8 cellular contexts compared by ENCODE assay signal in genomic region chr15:43903864-43904290, GRCh38.
A peak's percentile ranks its signal among the peaks of the same experiment; 100 is the strongest.
DNase-seq lines count a peak whose midpoint lies in the region; ATAC-seq and TF ChIP-seq lines count a peak whose summit lies in the region.

No MANE protein-coding gene starts in this region.

- no peaks in the 10 kb centered on the region for H3K9me3 Mint-ChIP-seq in natural killer cell treated with Interleukin-12 subunit alpha and Interleukin-12 subunit beta and Interleukin-15 and Interleukin-18, amount 100 ng/mL, for 72 hours

- no peak overlapping the region for H3K4me3 ChIP-seq in HFF-Myc (replicated peaks; ENCODE audit: low read depth, low read length)
- peak overlapping the region; percentile 52 for H3K4me3 ChIP-seq in OCI-LY3 (ENCODE audit: low read length)

- no peaks in the 10 kb centered on the region for H3K36me3 ChIP-seq in OCI-LY3 (replicated peaks; ENCODE audit: low read depth, low read length)

- H3K27ac ChIP-seq in OCI-LY3 (ENCODE audit: low read length) = no peak overlapping the region
- H3K27ac ChIP-seq in substantia nigra (ENCODE audit: low read depth, low read length, poor library complexity, severe bottlenecking) = no peak overlapping the region

- peak overlapping the region; percentile 9; the same call in 1 of the 2 replicates for H3K9ac ChIP-seq in OCI-LY3 (ENCODE audit: low read length)

- no peaks in the 10 kb centered on the region for H3K27me3 Mint-ChIP-seq in natural killer cell treated with Interleukin-12 subunit alpha and Interleukin-12 subunit beta and Interleukin-15 and Interleukin-18, amount 100 ng/mL, for 72 hours

- no peaks in the 10 kb centered on the region for H3K36me3 Mint-ChIP-seq in natural killer cell treated with Interleukin-12 subunit alpha and Interleukin-12 subunit beta and Interleukin-15 and Interleukin-18, amount 100 ng/mL, for 72 hours

- H3K79me2 ChIP-seq in OCI-LY3 (ENCODE audit: low read length) = no peaks in the 10 kb centered on the region

- peak; percentile 64 for ATAC-seq in esophagus mucosa
- peak; percentile 43 to 63 for ATAC-seq in natural killer cell treated with Interleukin-12 subunit alpha and Interleukin-12 subunit beta and Interleukin-15 and Interleukin-18, amount 100 ng/mL, for 72 hours
- ATAC-seq in GM18861 (IDR thresholded peaks at IDR 0.05; ENCODE audit: unreplicated experiment) = no peak

- peak; percentile 35 for DNase-seq in COLO829 (ENCODE audit: low spot score)
- DNase-seq in HFF-Myc (ENCODE audit: extremely low read depth, low read depth) = peak; percentile 31
- DNase-seq in activated T-cell treated with anti-CD3 and anti-CD28 coated beads for 1 hour (ENCODE audit: low read depth) = peak; percentile 24
- DNase-seq in natural killer cell treated with Interleukin-12 subunit alpha and Interleukin-12 subunit beta and Interleukin-15 and Interleukin-18, amount 100 ng/mL, for 72 hours (ENCODE audit: low spot score) = no peak
- DNase-seq in substantia nigra (lab: John Stamatoyannopoulos, UW) = peak in 32 of 49 donors; percentile 3 to 54 (median 22)

- no peaks in the 10 kb centered on the region for H3K9me3 ChIP-seq in OCI-LY3 (ENCODE audit: insufficient read depth, low read length)

- no peaks in the 10 kb centered on the region for H3K27me3 ChIP-seq in OCI-LY3 (ENCODE audit: low read depth, low read length)

- H2AFZ ChIP-seq in OCI-LY3 (ENCODE audit: low read depth, low read length) = no peak overlapping the region; the same call in 1 of the 2 replicates

- H3K4me1 Mint-ChIP-seq in natural killer cell treated with Interleukin-12 subunit alpha and Interleukin-12 subunit beta and Interleukin-15 and Interleukin-18, amount 100 ng/mL, for 72 hours (ENCODE audit: low read depth in 2 of 2) = peaks cover 3 to 6% of the 10 kb centered on the region in 2 donors

- H3K4me2 ChIP-seq in OCI-LY3 (ENCODE audit: low read length) = peak overlapping the region; percentile 88

- H3K4me1 ChIP-seq in OCI-LY3 (ENCODE audit: low read length) = peaks cover 30% of the 10 kb centered on the region

- H3K4me3 Mint-ChIP-seq in natural killer cell treated with Interleukin-12 subunit alpha and Interleukin-12 subunit beta and Interleukin-15 and Interleukin-18, amount 100 ng/mL, for 72 hours = no peak overlapping the region

- H3K27ac Mint-ChIP-seq in natural killer cell treated with Interleukin-12 subunit alpha and Interleukin-12 subunit beta and Interleukin-15 and Interleukin-18, amount 100 ng/mL, for 72 hours = no peak overlapping the region

- peak; percentile 76 for TF ChIP-seq CTCF in HFF-Myc (IDR thresholded peaks at IDR 0.05; ENCODE audit: low read depth, low read length, missing control alignments)
- peak; percentile 93 for TF ChIP-seq CTCF in OCI-LY3 (IDR thresholded peaks at IDR 0.05; ENCODE audit: low read depth, low read length)

- H4K20me1 ChIP-seq in OCI-LY3 (ENCODE audit: insufficient read depth, low read length) = no peaks in the 10 kb centered on the region
